ENCODE assay signal across 24 cellular contexts in genomic region chr16:47987136-47987535, GRCh38.
"Had no signal": no experiment of that assay in that cellular context is flagged by ENCODE, and none has a peak within 500 bp of the region (broad histone marks: within the 10 kb centered on the region; RNA-seq: fewer than 3 reads in every experiment).

No MANE protein-coding gene starts in this region.

- H3K4me1 ChIP-seq: left ventricle myocardium inferior, pancreas, prostate gland, thyroid gland, transverse colon, upper lobe of left lung, vagina had no signal

- H3K36me3 Mint-ChIP-seq: immature natural killer cell; memory B cell; natural killer cell; stimulated activated effector memory CD8-positive, alpha-beta T cell treated with anti-CD3 and anti-CD28 coated beads, Interleukin-12 subunit alpha, Interleukin-12 subunit beta, amount 100 ng/mL, for 72 hours had no signal

- H3K27me3 ChIP-seq: pancreas, thyroid gland, transverse colon, upper lobe of left lung, vagina had no signal

- H3K9me3 ChIP-seq: pancreas, prostate gland, thyroid gland, transverse colon, vagina had no signal

- ATAC-seq: natural killer cell; pancreas; right cardiac atrium; sciatic nerve; stimulated activated effector memory CD8-positive, alpha-beta T cell treated with anti-CD3 and anti-CD28 coated beads, Interleukin-12 subunit alpha, Interleukin-12 subunit beta, amount 100 ng/mL, for 72 hours had no signal

- H3K9me3 Mint-ChIP-seq: stimulated activated effector memory CD8-positive, alpha-beta T cell treated with anti-CD3 and anti-CD28 coated beads, Interleukin-12 subunit alpha, Interleukin-12 subunit beta, amount 100 ng/mL, for 72 hours had no signal

- H3K4me3 Mint-ChIP-seq: immature natural killer cell; memory B cell; natural killer cell; nephron progenitor cell; stimulated activated effector memory CD8-positive, alpha-beta T cell treated with anti-CD3 and anti-CD28 coated beads, Interleukin-12 subunit alpha, Interleukin-12 subunit beta, amount 100 ng/mL, for 72 hours; stimulated activated naive CD8-positive, alpha-beta T cell treated with anti-CD3 and anti-CD28 coated beads, Interleukin-15, Interleukin-2, amounts not matched to agents 100 ng/mL and 50 ng/mL, for 24 hours had no signal

- H3K4me1 Mint-ChIP-seq: immature natural killer cell; memory B cell; natural killer cell; stimulated activated effector memory CD8-positive, alpha-beta T cell treated with anti-CD3 and anti-CD28 coated beads, Interleukin-12 subunit alpha, Interleukin-12 subunit beta, amount 100 ng/mL, for 72 hours had no signal

- H3K4me3 ChIP-seq: left ventricle myocardium inferior, lung, pancreas, prostate gland, skin epidermis, thyroid gland, transverse colon, upper lobe of left lung, vagina had no signal

- DNase-seq: hippocampal formation; immature natural killer cell; left ventricle myocardium inferior; natural killer cell; nephron progenitor cell; pancreas; posterior cingulate gyrus; retina; right cardiac atrium; stimulated activated CD4-positive, alpha-beta T cell treated with anti-CD3 and anti-CD28 coated beads, Interleukin-12 subunit alpha, Interleukin-12 subunit beta, amount 100 ng/mL, for 4 hours; stimulated activated CD4-positive, alpha-beta T cell treated with anti-CD3 and anti-CD28 coated beads, Interleukin-4, amount 100 ng/mL, for 24 hours; stimulated activated naive CD4-positive, alpha-beta T cell; thyroid gland; transverse colon; upper lobe of left lung had no signal

- H3K27ac Mint-ChIP-seq: immature natural killer cell; memory B cell; natural killer cell; nephron progenitor cell; stimulated activated effector memory CD8-positive, alpha-beta T cell treated with anti-CD3 and anti-CD28 coated beads, Interleukin-12 subunit alpha, Interleukin-12 subunit beta, amount 100 ng/mL, for 72 hours; stimulated activated naive CD8-positive, alpha-beta T cell treated with anti-CD3 and anti-CD28 coated beads, Interleukin-15, Interleukin-2, amounts not matched to agents 100 ng/mL and 50 ng/mL, for 24 hours had no signal

- H3K36me3 ChIP-seq: left ventricle myocardium inferior, pancreas, prostate gland, thyroid gland, transverse colon, upper lobe of left lung, vagina had no signal

- H3K27ac ChIP-seq: left ventricle myocardium inferior, pancreas, prostate gland, skin epidermis, thyroid gland, transverse colon, upper lobe of left lung, vagina had no signal

- FAIRE-seq: islet of Langerhans, pancreas had no signal

- H3K27me3 Mint-ChIP-seq: stimulated activated naive CD8-positive, alpha-beta T cell treated with anti-CD3 and anti-CD28 coated beads, Interleukin-15, Interleukin-2, amounts not matched to agents 100 ng/mL and 50 ng/mL, for 24 hours had no signal
